8 cellular contexts compared by ENCODE assay signal in genomic region chr7:137898839-137899681, GRCh38.
A peak's percentile ranks its signal among the peaks of the same experiment; 100 is the strongest.
DNase-seq lines count a peak whose midpoint lies in the region; ATAC-seq, FAIRE-seq and TF ChIP-seq lines count a peak whose summit lies in the region.

No MANE protein-coding gene starts in this region.

- H3K27ac ChIP-seq in VCaP: peak overlapping the region; percentile 20; the same call in 1 of the 2 replicates

- peak; percentile 36 for ATAC-seq in GM18508 (IDR thresholded peaks at IDR 0.05; ENCODE audit: insufficient read depth, unreplicated experiment)
- ATAC-seq in HG03039 (IDR thresholded peaks at IDR 0.05; ENCODE audit: unreplicated experiment): peak; percentile 63

- peak; percentile 51 for DNase-seq in 8988T
- peak; percentile 18 for DNase-seq in NCI-H2107 treated with DMSO at 0.1 percent for 48 hours (lab: John Stamatoyannopoulos, UW; ENCODE audit: unreplicated experiment)
- peak; percentile 47 for DNase-seq in brain pericyte (ENCODE audit: low read depth, low spot score)
- peak; percentile 66 to 81 (median 75) for DNase-seq in stimulated activated CD4-positive, alpha-beta T cell treated with anti-CD3 and anti-CD28 coated beads, Interleukin-12 subunit alpha, Interleukin-12 subunit beta, amount 100 ng/mL, for 48 hours (ENCODE audit: low read depth in 2 of 3, low spot score in 1 of 3)

- peak; percentile 98 for TF ChIP-seq CTCF in VCaP (conservative IDR thresholded peaks at IDR 0.05)

- FAIRE-seq in islet of Langerhans (lab: Jason Lieb, UNC): peak; percentile 21

Comparison
In these comparisons a context has a peak if more than half of its experiments do, and no peak if none do; other contexts are left out.
1. Peak in every context shown above with its lines: DNase-seq, ATAC-seq and H3K27ac ChIP-seq.
2. DNase-seq: peak in every context shown above with its lines; median percentile 75 in stimulated activated CD4-positive, alpha-beta T cell treated with anti-CD3 and anti-CD28 coated beads, Interleukin-12 subunit alpha, Interleukin-12 subunit beta, amount 100 ng/mL, for 48 hours; 51 in 8988T; 47 in brain pericyte; 18 in NCI-H2107 treated with DMSO at 0.1 percent for 48 hours.